22 cellular contexts compared by ENCODE assay signal in the genomic region with DNA sequence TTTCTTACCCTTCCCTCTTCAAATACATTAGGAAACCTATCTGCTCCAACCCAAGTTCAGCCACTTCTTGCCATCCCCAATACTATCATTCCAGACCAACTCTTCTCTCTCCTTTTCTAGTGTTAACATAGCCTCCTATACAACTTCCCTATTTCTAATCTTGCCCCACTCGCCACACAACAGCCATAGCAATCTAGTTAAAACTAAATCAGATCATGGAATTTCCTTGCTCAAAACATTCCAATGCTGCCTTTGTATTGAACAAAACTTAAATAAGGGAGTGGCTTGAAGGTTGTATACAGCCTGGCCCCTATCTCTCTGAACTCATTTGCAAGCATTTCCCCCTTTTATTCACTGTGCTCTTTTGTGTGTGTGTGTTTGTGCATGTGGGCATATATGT.
A peak's percentile ranks its signal among the peaks of the same experiment; 100 is the strongest.
DNase-seq lines count a peak whose midpoint lies in the region; ATAC-seq and TF ChIP-seq lines count a peak whose summit lies in the region.
"Had no signal": no experiment of that assay in that cellular context is flagged by ENCODE, and none has a peak within 500 bp of the region (broad histone marks: within the 10 kb centered on the region; RNA-seq: fewer than 3 reads in every experiment).

No MANE protein-coding gene starts in this region.

- no peak overlapping the region for H4K91ac ChIP-seq in IMR-90 (ENCODE audit: insufficient read depth, low read depth, low read length)

- peak; percentile 42 for ATAC-seq in IMR-90 (ENCODE audit: low read depth)
- ATAC-seq: HCT116, Panc1, T-helper 17 cell had no signal

- POLR2A ChIA-PET in IMR-90 (lab: Charles Lee; ENCODE audit: unreplicated experiment): no interaction called here

- H4K8ac ChIP-seq in IMR-90 (ENCODE audit: low read depth in 2 of 2, low read length in 2 of 2): peak overlapping the region in 1 of 2 experiments; percentile 22; a peak in 1 of 4 replicates

- no peaks in the 10 kb centered on the region for H3K9me3 Mint-ChIP-seq in HFFc6

- H3K14ac ChIP-seq in IMR-90 (replicated peaks; ENCODE audit: low read depth, low read length): 0 out of 2 replicates have a peak overlapping the region, but pooled peaks have one; percentile 57

- no peak for TF ChIP-seq RAD21 in IMR-90 (IDR thresholded peaks at IDR 0.05; ENCODE audit: low read length)

- no peak for TF ChIP-seq POLR2A in IMR-90 (IDR thresholded peaks at IDR 0.05; ENCODE audit: low read depth, low read length)
- no peak for TF ChIP-seq POLR2A in adrenal gland (IDR thresholded peaks at IDR 0.05)

- no peak overlapping the region for H3K27ac Mint-ChIP-seq in HFFc6
- H3K27ac Mint-ChIP-seq: T-helper 17 cell had no signal

- no peak overlapping the region for H3K23ac ChIP-seq in IMR-90 (ENCODE audit: low read depth, low read length)

- no peaks in the 10 kb centered on the region for H4K20me1 ChIP-seq in IMR-90 (ENCODE audit: insufficient read depth, low read length)

- no peak for DNase-seq in IMR-90
- DNase-seq in MV-4-11 (lab: John Stamatoyannopoulos, UW): peak; percentile 78
- DNase-seq in SIG-M5 treated with dmso at 0.1 percent for 504 hours (lab: John Stamatoyannopoulos, UW; ENCODE audit: unreplicated experiment): peak; percentile 79
- DNase-seq in HFFc6: no peak
- no peak for DNase-seq in middle frontal gyrus (ENCODE audit: extremely low spot score, low spot score)
- no peak for DNase-seq in adrenal gland
- DNase-seq: Calu3; CD4-positive, alpha-beta memory T cell; DMS53; MM.1S; NCI-H1417 treated with DMSO at 0.1 percent for 48 hours; NCI-H2029; NCI-H2171 treated with DMSO at 0.1 percent for 48 hours; NCI-H446 treated with DMSO at 0.1 percent for 48 hours; NK-92 treated with Interleukin-12 subunit alpha and Interleukin-12 subunit beta, amount 100 ng/mL, for 24 hours; SK-N-SH; T-helper 17 cell had no signal

- H3K4me2 ChIP-seq in IMR-90 (ENCODE audit: low read depth, low read length): 0 out of 2 replicates have a peak overlapping the region, but pooled peaks have one; percentile 28
- H3K4me2 ChIP-seq: KMS-11, SK-N-SH had no signal

- H3K9me1 ChIP-seq in IMR-90 (ENCODE audit: insufficient read depth, low read length): peaks cover 6% of the 10 kb centered on the region; the same call in 1 of the 2 replicates

- peak overlapping the region; percentile 72 for H3K18ac ChIP-seq in IMR-90 (ENCODE audit: low read depth, low read length)

- no peak overlapping the region for H2AFZ ChIP-seq in IMR-90 (replicated peaks; ENCODE audit: low read length, poor library complexity)

- no CpG with 5 or more reads among the region's 1 CpG for WGBS in IMR-90 (ENCODE audit: extremely low coverage in 2 of 2, insufficient read length in 1 of 2), 2 experiments
- WGBS in adrenal gland, 4 donors: 52 to 81% (median 74%) methylated on average over 1 of the region's 1 CpG

- H3K4me3 Mint-ChIP-seq in HFFc6: no peak overlapping the region
- H3K4me3 Mint-ChIP-seq: B cell; CD4-positive, alpha-beta memory T cell; T-helper 17 cell had no signal

- H3K36me3 Mint-ChIP-seq in HFFc6 (ENCODE audit: low read depth): no peaks in the 10 kb centered on the region

- CTCF ChIA-PET in IMR-90 (lab: Yijun Ruan, JAX): no interaction called here

- H3K36me3 ChIP-seq in IMR-90 (ENCODE audit: control insufficient read depth, insufficient read depth, low read length) (no peaks in the 10 kb centered on the region), neutrophil (no peaks in the 10 kb centered on the region), adrenal gland (replicated peaks in 1 of 2) (no peaks in the 10 kb centered on the region)

- no peak overlapping the region for H2AK9ac ChIP-seq in IMR-90 (replicated peaks; ENCODE audit: low read depth, low read length, poor library complexity)

- peak overlapping the region; percentile 28; the same call in 1 of the 3 replicates for H2BK15ac ChIP-seq in IMR-90 (ENCODE audit: low read depth, low read length)

- no peak overlapping the region for H3K9ac ChIP-seq in IMR-90 (ENCODE audit: low read depth, low read length)
- H3K9ac ChIP-seq: KMS-11, SK-N-SH had no signal

- 0 out of 2 replicates have a peak overlapping the region, but pooled peaks have one; percentile 20 for H2BK20ac ChIP-seq in IMR-90 (ENCODE audit: low read depth, low read length)

- H3K4me1 Mint-ChIP-seq in HFFc6 (ENCODE audit: low read depth): peaks cover 46% of the 10 kb centered on the region

- H2AK5ac ChIP-seq in IMR-90 (ENCODE audit: low read depth, low read length): 0 out of 2 replicates have a peak overlapping the region, but pooled peaks have one; percentile 4

- H3K4me1 ChIP-seq in IMR-90 (ENCODE audit: control insufficient read depth, insufficient read depth, low read length): peaks cover 18% of the 10 kb centered on the region
- peaks cover 52 to 59% of the 10 kb centered on the region in 2 experiments for H3K4me1 ChIP-seq in neutrophil (ENCODE audit: control insufficient read depth in 1 of 2, insufficient read depth in 1 of 2, low read depth in 1 of 2, low read length in 1 of 2)
- no peaks in the 10 kb centered on the region for H3K4me1 ChIP-seq in adrenal gland (replicated peaks in 1 of 2)

- in situ Hi-C loops in IMR-90 (cut with MboI; ENCODE audit: low sequenced_read_pairs): no loop called here

- H4K5ac ChIP-seq in IMR-90 (ENCODE audit: low read depth, low read length): no peak overlapping the region; the same call in 1 of the 2 replicates

- peaks cover 1% of the 10 kb centered on the region; the same call in 1 of the 2 replicates for H3K27me3 Mint-ChIP-seq in HFFc6 (ENCODE audit: insufficient read depth)
- H3K27me3 Mint-ChIP-seq: B cell; CD4-positive, alpha-beta memory T cell; T-helper 17 cell had no signal

- no TSS peak for BruUV-seq in IMR-90 (replicated peaks; lab: Mats Ljungman, UMichigan)

- no peak overlapping the region for H3K4me3 ChIP-seq in IMR-90 (ENCODE audit: insufficient read depth, low read depth, low read length)
- no peak overlapping the region for H3K4me3 ChIP-seq in neutrophil (ENCODE audit: low read depth in 1 of 2, low read length in 1 of 2)
- H3K4me3 ChIP-seq in adrenal gland: no peak overlapping the region

- intact Hi-C loops in IMR-90 (cut with micrococcal nuclease): no loop called here
- intact Hi-C loops in adrenal gland (cut with DNase I): no loop called here

- peak overlapping the region; percentile 49; the same call in 1 of the 2 replicates for H2BK120ac ChIP-seq in IMR-90 (ENCODE audit: low read depth, low read length)

- no peak overlapping the region for H3K56ac ChIP-seq in IMR-90 (ENCODE audit: extremely low read depth, insufficient read depth, low read length)

- H3K79me1 ChIP-seq in IMR-90 (ENCODE audit: low read depth in 1 of 2, low read length in 2 of 2): no peaks in the 10 kb centered on the region

- no peak for TF ChIP-seq CTCF in IMR-90 (conservative IDR thresholded peaks at IDR 0.05; ENCODE audit: low read depth, low read length)
- TF ChIP-seq CTCF in neutrophil (IDR thresholded peaks at IDR 0.05): no peak
- TF ChIP-seq CTCF in HFFc6 (IDR thresholded peaks at IDR 0.05): no peak
- no peak for TF ChIP-seq CTCF in adrenal gland (IDR thresholded peaks at IDR 0.05)

- dilution Hi-C loops in IMR-90 (cut with HindIII; ENCODE audit: low sequenced_read_pairs, unreplicated experiment): no loop called here

- H3K27ac ChIP-seq in IMR-90 (ENCODE audit: insufficient read depth, low read length): peak overlapping the region; percentile 20; the same call in 1 of the 2 replicates
- H3K27ac ChIP-seq in neutrophil: peak overlapping the region; percentile 55
- H3K27ac ChIP-seq in adrenal gland: no peak overlapping the region
- H3K27ac ChIP-seq: KMS-11 had no signal

- no peaks in the 10 kb centered on the region for H3K27me3 ChIP-seq in IMR-90 (ENCODE audit: control insufficient read depth, insufficient read depth, low read length)
- no peaks in the 10 kb centered on the region for H3K27me3 ChIP-seq in neutrophil
- no peaks in the 10 kb centered on the region for H3K27me3 ChIP-seq in adrenal gland

- H2BK5ac ChIP-seq in IMR-90 (ENCODE audit: low read depth, low read length, poor library complexity, severe bottlenecking): peak overlapping the region; percentile 46

- no peak overlapping the region for H3K4ac ChIP-seq in IMR-90 (ENCODE audit: low read depth, low read length)

- H3K9me3 ChIP-seq in IMR-90 (ENCODE audit: control insufficient read depth, insufficient read depth, low read length) (peaks cover 10% of the 10 kb centered on the region), neutrophil (no peaks in the 10 kb centered on the region), adrenal gland (replicated peaks in 1 of 3) (no peaks in the 10 kb centered on the region)
- H3K9me3 ChIP-seq: SK-N-SH had no signal

TF ChIP-seq in IMR-90, 13 proteins besides CTCF, POLR2A, EP300 and RAD21:
- no peak for TF ChIP-seq USF2 (IDR thresholded peaks at IDR 0.05; ENCODE audit: low read depth, low read length)
- no peak for TF ChIP-seq RCOR1 (IDR thresholded peaks at IDR 0.05; ENCODE audit: insufficient replicate concordance, low read length)
- no peak for TF ChIP-seq MAFK (IDR thresholded peaks at IDR 0.05; ENCODE audit: low read depth, low read length)
- TF ChIP-seq RFX5 (IDR thresholded peaks at IDR 0.05; ENCODE audit: low read depth, low read length): no peak
- no peak for TF ChIP-seq SMC3 (IDR thresholded peaks at IDR 0.05; ENCODE audit: low read depth, low read length)
- TF ChIP-seq BHLHE40 (IDR thresholded peaks at IDR 0.05; ENCODE audit: low read depth, low read length): no peak
- no peak for TF ChIP-seq NFE2L2 (IDR thresholded peaks at IDR 0.05; ENCODE audit: low read depth, low read length)
- TF ChIP-seq MXI1 (IDR thresholded peaks at IDR 0.05; ENCODE audit: borderline replicate concordance, low read depth, low read length): no peak
- no peak for TF ChIP-seq CHD1 (IDR thresholded peaks at IDR 0.05; ENCODE audit: low read depth, low read length)
- TF ChIP-seq ELK1 (IDR thresholded peaks at IDR 0.05; ENCODE audit: borderline replicate concordance, low read depth, low read length): no peak
- TF ChIP-seq MAZ (IDR thresholded peaks at IDR 0.05; ENCODE audit: borderline replicate concordance, low read depth, low read length): no peak

Comparison
In these comparisons a context has a peak if more than half of its experiments do, and no peak if none do; other contexts are left out.
1. DNase-seq: peak in MV-4-11 (single experiment) and SIG-M5 treated with dmso at 0.1 percent for 504 hours (single experiment); none in IMR-90 (single experiment), HFFc6 (single experiment), middle frontal gyrus (single experiment) and adrenal gland (0 of 7).
2. H3K27ac ChIP-seq: peak in IMR-90 (single experiment) and neutrophil (single experiment); none in adrenal gland (0 of 5).